Comparison of ENCODE assay signal across 13 cellular contexts in the genomic region with DNA sequence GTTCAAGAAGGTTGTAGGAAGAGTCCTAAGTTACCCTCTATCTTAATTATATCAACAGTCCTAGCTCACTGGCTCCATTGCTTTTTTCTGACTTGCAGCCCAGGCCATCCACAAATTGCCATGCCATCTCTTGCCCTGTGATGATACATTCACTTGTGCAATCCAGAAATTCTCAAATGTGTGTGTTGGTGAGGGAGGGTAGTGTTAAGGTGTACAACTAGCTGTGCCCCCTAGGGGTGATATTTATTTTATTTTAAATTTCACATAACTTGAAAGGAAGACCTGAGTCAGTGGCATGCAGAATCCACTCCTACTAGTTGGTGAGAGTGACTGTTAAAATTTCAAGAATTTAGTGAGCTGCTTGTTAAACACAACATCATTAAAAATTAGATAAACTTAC.
DNase-seq lines count a peak whose midpoint lies in the region; ATAC-seq and TF ChIP-seq lines count a peak whose summit lies in the region.
"Had no signal": no experiment of that assay in that cellular context is flagged by ENCODE, and none has a peak within 500 bp of the region (broad histone marks: within the 10 kb centered on the region; RNA-seq: fewer than 3 reads in every experiment).

No MANE protein-coding gene starts in this region.

- H3K9me3 ChIP-seq in HAP-1 = no peaks in the 10 kb centered on the region

- no peaks in the 10 kb centered on the region for H3K4me1 ChIP-seq in HAP-1

- no peak overlapping the region for H3K4me3 Mint-ChIP-seq in activated naive CD4-positive, alpha-beta T cell treated with anti-CD3 and anti-CD28 coated beads, Interleukin-2, amount 10 ng/mL, durations not matched to agents 7 days and 5 days
- H3K4me3 Mint-ChIP-seq: brain; stimulated activated naive CD8-positive, alpha-beta T cell treated with anti-CD3 and anti-CD28 coated beads, Interleukin-15, Interleukin-2, amounts not matched to agents 100 ng/mL and 50 ng/mL, for 24 hours had no signal

- no peak overlapping the region for H3K27ac Mint-ChIP-seq in activated naive CD4-positive, alpha-beta T cell treated with anti-CD3 and anti-CD28 coated beads, Interleukin-2, amount 10 ng/mL, durations not matched to agents 7 days and 5 days
- H3K27ac Mint-ChIP-seq: brain; stimulated activated naive CD8-positive, alpha-beta T cell treated with anti-CD3 and anti-CD28 coated beads, Interleukin-15, Interleukin-2, amounts not matched to agents 100 ng/mL and 50 ng/mL, for 24 hours had no signal

- H3K27me3 ChIP-seq in HAP-1 (ENCODE audit: low read depth) = no peaks in the 10 kb centered on the region

- DNase-seq in GM13977 (ENCODE audit: low spot score) = peak; percentile 19
- peak; percentile 33 for DNase-seq in NCI-H226
- DNase-seq in epithelial cell of prostate (ENCODE audit: low read depth, low spot score) = peak; percentile 8
- no peak for DNase-seq in HAP-1 (ENCODE audit: low spot score in 2 of 2)
- no peak for DNase-seq in DMS79 treated with DMSO at 0.1 percent for 48 hours (lab: John Stamatoyannopoulos, UW)
- DNase-seq in activated naive CD4-positive, alpha-beta T cell treated with anti-CD3 and anti-CD28 coated beads, Interleukin-2, amount 10 ng/mL, durations not matched to agents 7 days and 5 days = no peak
- DNase-seq: mesendoderm; posterior cingulate gyrus; stimulated activated CD4-positive, alpha-beta T cell treated with anti-CD3 and anti-CD28 coated beads, Interleukin-2, amount 100 ng/mL, for 24 hours had no signal

- no peaks in the 10 kb centered on the region for H3K36me3 Mint-ChIP-seq in activated naive CD4-positive, alpha-beta T cell treated with anti-CD3 and anti-CD28 coated beads, Interleukin-2, amount 10 ng/mL, durations not matched to agents 7 days and 5 days

- no peak overlapping the region for H3K4me3 ChIP-seq in HAP-1

- H3K27ac ChIP-seq in C4-2B = no peak overlapping the region
- no peak overlapping the region for H3K27ac ChIP-seq in epithelial cell of prostate

- H3K36me3 ChIP-seq in HAP-1 (replicated peaks) = no peaks in the 10 kb centered on the region

- ATAC-seq in HG02981 (IDR thresholded peaks at IDR 0.05; ENCODE audit: unreplicated experiment) = no peak

- TF ChIP-seq CTCF in C4-2B (conservative IDR thresholded peaks at IDR 0.05) (peak; percentile 25; the same call in 1 of the 2 replicates), GM13977 (IDR thresholded peaks at IDR 0.05; ENCODE audit: extremely low read depth, insufficient read depth, missing control alignments) (peak; percentile 21)

- H3K27me3 Mint-ChIP-seq in activated naive CD4-positive, alpha-beta T cell treated with anti-CD3 and anti-CD28 coated beads, Interleukin-2, amount 10 ng/mL, durations not matched to agents 7 days and 5 days = peaks cover 9% of the 10 kb centered on the region
- H3K27me3 Mint-ChIP-seq: brain; stimulated activated naive CD8-positive, alpha-beta T cell treated with anti-CD3 and anti-CD28 coated beads, Interleukin-15, Interleukin-2, amounts not matched to agents 100 ng/mL and 50 ng/mL, for 24 hours had no signal

- CTCF ChIA-PET in activated naive CD4-positive, alpha-beta T cell treated with anti-CD3 and anti-CD28 coated beads, Interleukin-2, amount 10 ng/mL, durations not matched to agents 7 days and 5 days (lab: Charles Lee) = interaction anchor here (0.8 to 1.7 kb wide), 2 partner anchors 12 to 131 kb away, joined by 3 to 7 read pairs; no protein-coding TSS in a partner anchor

- no peaks in the 10 kb centered on the region for H3K4me1 Mint-ChIP-seq in activated naive CD4-positive, alpha-beta T cell treated with anti-CD3 and anti-CD28 coated beads, Interleukin-2, amount 10 ng/mL, durations not matched to agents 7 days and 5 days

- in situ Hi-C loops in GM13977 (cut with MboI; ENCODE audit: low pct_unique_long_range_greater_than_20kb, low sequenced_read_pairs, unreplicated experiment) (no loop called here), HAP-1 (cut with MboI; ENCODE audit: low sequenced_read_pairs) (no loop called here)

- no peaks in the 10 kb centered on the region for H3K9me3 Mint-ChIP-seq in activated naive CD4-positive, alpha-beta T cell treated with anti-CD3 and anti-CD28 coated beads, Interleukin-2, amount 10 ng/mL, durations not matched to agents 7 days and 5 days
- H3K9me3 Mint-ChIP-seq: brain; stimulated activated naive CD8-positive, alpha-beta T cell treated with anti-CD3 and anti-CD28 coated beads, Interleukin-15, Interleukin-2, amounts not matched to agents 100 ng/mL and 50 ng/mL, for 24 hours had no signal

Comparison
In these comparisons a context has a peak if more than half of its experiments do, and no peak if none do; other contexts are left out.
1. DNase-seq: peak in GM13977 (single experiment), NCI-H226 (single experiment) and epithelial cell of prostate (single experiment); none in HAP-1 (0 of 2), DMS79 treated with DMSO at 0.1 percent for 48 hours (single experiment) and activated naive CD4-positive, alpha-beta T cell treated with anti-CD3 and anti-CD28 coated beads, Interleukin-2, amount 10 ng/mL, durations not matched to agents 7 days and 5 days (single experiment).